In genomic region chr9:23774266-23774665, GRCh38 we compare ENCODE assay signal across 21 cellular contexts. TPM values are rescaled to one million over a fixed set of nuclear protein-coding genes. Genes with fewer than 3 reads are reported as not detected.
DNase-seq lines count a peak whose midpoint lies in the region; ATAC-seq, FAIRE-seq and TF ChIP-seq lines count a peak whose summit lies in the region.
"Had no signal": no experiment of that assay in that cellular context is flagged by ENCODE, and none has a peak within 500 bp of the region (broad histone marks: within the 10 kb centered on the region; RNA-seq: fewer than 3 reads in every experiment).

No MANE protein-coding gene starts in this region.

- H3K27me3 ChIP-seq in adipocyte (replicated peaks; ENCODE audit: control insufficient read depth, insufficient read depth, low read length), result no peaks in the 10 kb centered on the region
- H3K27me3 ChIP-seq in esophagus muscularis mucosa, result no peaks in the 10 kb centered on the region
- no peaks in the 10 kb centered on the region for H3K27me3 ChIP-seq in brain microvascular endothelial cell (replicated peaks)

- ATAC-seq in HG03045 (IDR thresholded peaks at IDR 0.05; ENCODE audit: unreplicated experiment) (no peak), GM19328 (IDR thresholded peaks at IDR 0.05; ENCODE audit: unreplicated experiment) (no peak)

- intact Hi-C loops in esophagus muscularis mucosa (cut with DNase I), result no loop called here

- TF ChIP-seq EP300 in esophagus muscularis mucosa (IDR thresholded peaks at IDR 0.05), result no peak

- H3K9me3 ChIP-seq in adipocyte (ENCODE audit: control insufficient read depth, low read length), result no peaks in the 10 kb centered on the region
- no peaks in the 10 kb centered on the region for H3K9me3 ChIP-seq in esophagus muscularis mucosa

- H3K4me1 ChIP-seq in adipocyte (ENCODE audit: control insufficient read depth, insufficient read depth, low read length) (no peaks in the 10 kb centered on the region), esophagus muscularis mucosa (peaks cover 4 to 10% (median 7%) of the 10 kb centered on the region in 4 donors)

- TF ChIP-seq POLR2A in H54 (IDR thresholded peaks at IDR 0.05; ENCODE audit: low read depth, low read length), result no peak
- TF ChIP-seq POLR2A in esophagus muscularis mucosa (IDR thresholded peaks at IDR 0.05; ENCODE audit: low read depth), result no peak

- WGBS in esophagus muscularis mucosa, result 40% methylated on average over 2 of the region's 2 CpGs

- peak; percentile 69 for FAIRE-seq in H54 (lab: Jason Lieb, UNC)

- no peaks in the 10 kb centered on the region for H3K36me3 ChIP-seq in adipocyte (ENCODE audit: control insufficient read depth, insufficient read depth, low read length, severe bottlenecking)
- H3K36me3 ChIP-seq in esophagus muscularis mucosa, result no peaks in the 10 kb centered on the region
- no peaks in the 10 kb centered on the region for H3K36me3 ChIP-seq in brain microvascular endothelial cell (replicated peaks)

- H3K4me3 ChIP-seq in adipocyte (ENCODE audit: low read length) (no peak overlapping the region), esophagus muscularis mucosa (no peak overlapping the region), brain microvascular endothelial cell (ENCODE audit: low read depth, low read length) (no peak overlapping the region)

- in situ Hi-C loops in brain microvascular endothelial cell (cut with HindIII; ENCODE audit: low pct_ligation_motif_present, low sequenced_read_pairs), result no loop called here

- TF ChIP-seq CTCF in esophagus muscularis mucosa (IDR thresholded peaks at IDR 0.05), result no peak
- TF ChIP-seq CTCF in brain microvascular endothelial cell (IDR thresholded peaks at IDR 0.05; ENCODE audit: low read depth, low read length, missing control alignments), result no peak

- DNase-seq in AG08395 (ENCODE audit: low spot score), result peak; percentile 47
- peak; percentile 13 for DNase-seq in H54 (ENCODE audit: insufficient read length, low spot score)
- peak; percentile 61 for DNase-seq in adipocyte (ENCODE audit: low read depth)
- peak; percentile 39 for DNase-seq in myocyte (ENCODE audit: low read depth)
- no peak for DNase-seq in esophagus muscularis mucosa (ENCODE audit: extremely low spot score)
- no peak for DNase-seq in brain microvascular endothelial cell
- DNase-seq: 8988T, DMS79, HCEC 1CT, Kasumi-1, NCI-H1092 treated with DMSO at 0.1 percent for 48 hours, NCI-H1694 treated with DMSO at 0.1 percent for 48 hours, NCI-H2107, NCI-H226, OCI-M1, RPMI8226 had no signal

- H3K27ac ChIP-seq in esophagus muscularis mucosa (replicated peaks in 1 of 4) (no peak overlapping the region), brain microvascular endothelial cell (no peak overlapping the region)
- H3K27ac ChIP-seq: C4-2B had no signal

- H3K9ac ChIP-seq in adipocyte (ENCODE audit: low read length), result no peak overlapping the region

RNA-seq across cellular contexts. Expression of gene ELAVL2, which starts 51.8 kb away (rescaled TPM):
- total RNA-seq in myocyte (34.1 and 41.8 TPM in 2 replicates), esophagus muscularis mucosa (1 to 10 TPM in 1 of 4 donors, under 1 TPM in 3; under 0.01 to 1.4 (median 0.84) TPM)
- polyA plus RNA-seq in myocyte (2012), result 5.2 TPM
- total RNA-seq: G401 had no signal
- polyA plus RNA-seq: IgD-negative memory B cell had no signal

Comparison
In these comparisons a context has a peak if more than half of its experiments do, and no peak if none do; other contexts are left out.
1. DNase-seq: peak in AG08395 (single experiment), H54 (single experiment), adipocyte (single experiment) and myocyte (single experiment); none in esophagus muscularis mucosa (single experiment) and brain microvascular endothelial cell (single experiment).
2. RNA of gene ELAVL2, which starts 51.8 kb away (total RNA-seq): 34.1 to 41.8 TPM in myocyte; under 0.01 to 1.4 TPM in esophagus muscularis mucosa; every median in the first group is over 10 times any median in the second.